Comparison of ENCODE assay signal across 8 cellular contexts in the genomic region with DNA sequence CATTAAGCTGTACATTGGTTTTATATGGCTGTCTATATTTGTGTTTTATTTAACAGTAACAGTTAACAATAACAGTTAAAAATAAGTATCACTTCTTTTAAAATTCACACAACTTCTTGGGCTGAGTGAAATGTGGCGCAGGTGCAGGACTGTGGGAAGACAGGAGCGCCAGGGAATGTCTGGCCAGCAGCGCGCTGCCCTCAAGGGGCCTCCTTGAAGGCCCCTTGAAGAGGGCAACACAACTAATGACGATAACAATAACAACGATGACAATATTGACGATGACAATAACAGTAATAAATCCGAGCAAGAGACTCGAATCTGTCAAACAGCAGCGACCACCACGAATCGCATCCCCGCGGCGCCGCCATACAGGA.
DNase-seq lines count a peak whose midpoint lies in the region; ATAC-seq lines count a peak whose summit lies in the region.

No MANE protein-coding gene starts in this region.

- no peaks in the 10 kb centered on the region for H3K27me3 ChIP-seq in HUES48 (ENCODE audit: control insufficient read depth, insufficient read depth, low read length)

- peak overlapping the region; percentile 65 for H3K4me3 ChIP-seq in HUES48 (ENCODE audit: low read depth, low read length)

- no peaks in the 10 kb centered on the region for H3K36me3 Mint-ChIP-seq in stimulated activated naive B cell treated with anti-CD40 and anti-IgM and Interleukin-4, amounts not matched to agents 10 μg/mL and 1 μg/mL and 100 μg/mL, for 72 hours

- H3K4me1 ChIP-seq in HUES48 (ENCODE audit: control insufficient read depth, insufficient read depth, low read length) = peaks cover 38% of the 10 kb centered on the region

- no peak for ATAC-seq in stimulated activated naive B cell treated with anti-CD40 and anti-IgM and Interleukin-4, amounts not matched to agents 10 μg/mL and 1 μg/mL and 100 μg/mL, for 72 hours (replicated peaks)
- ATAC-seq in GM18517 (IDR thresholded peaks at IDR 0.05; ENCODE audit: unreplicated experiment) = no peak
- ATAC-seq in GM21515 (IDR thresholded peaks at IDR 0.05; ENCODE audit: unreplicated experiment) = no peak
- ATAC-seq in HG03432 (IDR thresholded peaks at IDR 0.05; ENCODE audit: unreplicated experiment) = no peak

- H3K9me3 ChIP-seq in HUES48 (ENCODE audit: control insufficient read depth, insufficient read depth, low read length) = peaks cover 4% of the 10 kb centered on the region; the same call in 1 of the 2 replicates

- peaks cover 10 to 18% of the 10 kb centered on the region in 2 donors for H3K9me3 Mint-ChIP-seq in stimulated activated naive B cell treated with anti-CD40 and anti-IgM and Interleukin-4, amounts not matched to agents 10 μg/mL and 1 μg/mL and 100 μg/mL, for 72 hours

- no peak overlapping the region; the same call in 1 of the 2 replicates for H3K9ac ChIP-seq in HUES48 (ENCODE audit: low read depth, low read length)

- H3K4me3 Mint-ChIP-seq in stimulated activated naive B cell treated with anti-CD40 and anti-IgM and Interleukin-4, amounts not matched to agents 10 μg/mL and 1 μg/mL and 100 μg/mL, for 72 hours = peak overlapping the region; percentile 60 to 89

- DNase-seq in amniotic epithelial cell (ENCODE audit: low read depth) (peak; percentile 57), iris pigment epithelial cell (ENCODE audit: low read depth) (peak; percentile 47), NCI-H69 (lab: John Stamatoyannopoulos, UW) (no peak)
- DNase-seq in stimulated activated naive B cell treated with anti-CD40 and anti-IgM and Interleukin-4, amounts not matched to agents 10 μg/mL and 1 μg/mL and 100 μg/mL, for 72 hours = no peak

- peak overlapping the region; percentile 59 for H3K27ac Mint-ChIP-seq in stimulated activated naive B cell treated with anti-CD40 and anti-IgM and Interleukin-4, amounts not matched to agents 10 μg/mL and 1 μg/mL and 100 μg/mL, for 72 hours

- peak overlapping the region; percentile 82 for H3K27ac ChIP-seq in HUES48 (ENCODE audit: low read depth, low read length)

- peaks cover under 1 to 1% of the 10 kb centered on the region in 2 donors for H3K4me1 Mint-ChIP-seq in stimulated activated naive B cell treated with anti-CD40 and anti-IgM and Interleukin-4, amounts not matched to agents 10 μg/mL and 1 μg/mL and 100 μg/mL, for 72 hours

- H3K27me3 Mint-ChIP-seq in stimulated activated naive B cell treated with anti-CD40 and anti-IgM and Interleukin-4, amounts not matched to agents 10 μg/mL and 1 μg/mL and 100 μg/mL, for 72 hours = peaks cover 31 to 42% of the 10 kb centered on the region in 2 donors

- H3K36me3 ChIP-seq in HUES48 (ENCODE audit: control insufficient read depth, insufficient read depth, low read length) = no peaks in the 10 kb centered on the region

Comparison
In these comparisons a context has a peak if more than half of its experiments do, and no peak if none do; other contexts are left out.
1. DNase-seq: peak in amniotic epithelial cell (single experiment) and iris pigment epithelial cell (single experiment); none in stimulated activated naive B cell treated with anti-CD40 and anti-IgM and Interleukin-4, amounts not matched to agents 10 μg/mL and 1 μg/mL and 100 μg/mL, for 72 hours (single experiment) and NCI-H69 (single experiment).